ENCODE assay signal across 16 cellular contexts in genomic region chr2:221166283-221166682, GRCh38.
A peak's percentile ranks its signal among the peaks of the same experiment; 100 is the strongest.
DNase-seq lines count a peak whose midpoint lies in the region; ATAC-seq and TF ChIP-seq lines count a peak whose summit lies in the region.
"Had no signal": no experiment of that assay in that cellular context is flagged by ENCODE, and none has a peak within 500 bp of the region (broad histone marks: within the 10 kb centered on the region; RNA-seq: fewer than 3 reads in every experiment).

No MANE protein-coding gene starts in this region.

- no peak overlapping the region for H3K23ac ChIP-seq in mesenchymal stem cell (ENCODE audit: low read length in 2 of 2)

- H2BK5ac ChIP-seq in mesenchymal stem cell (ENCODE audit: low read depth, low read length, poor library complexity, severe bottlenecking) = no peak overlapping the region

- H3K9me3 ChIP-seq in adipocyte (ENCODE audit: control insufficient read depth, low read length) (no peaks in the 10 kb centered on the region), mesenchymal stem cell (ENCODE audit: control insufficient read depth, low read length) (no peaks in the 10 kb centered on the region)
- H3K9me3 ChIP-seq: A549, adrenal gland had no signal

- DNase-seq in AG10803 (ENCODE audit: low read depth) = peak; percentile 9
- peak; percentile 23 for DNase-seq in NCI-H128 (lab: John Stamatoyannopoulos, UW; ENCODE audit: unreplicated experiment)
- peak; percentile 42 for DNase-seq in adipocyte (ENCODE audit: low read depth)
- peak; percentile 5 for DNase-seq in mesenchymal stem cell
- DNase-seq in cortex of kidney (lab: John Stamatoyannopoulos, UW) = no peak
- DNase-seq in activated CD4-positive, alpha-beta T cell treated with anti-CD3 and anti-CD28 coated beads for 1 hour = no peak
- DNase-seq in DMS53 treated with DMSO at 0.1 percent for 48 hours (lab: John Stamatoyannopoulos, UW; ENCODE audit: unreplicated experiment) = no peak
- DNase-seq: activated CD8-positive, alpha-beta T cell treated with anti-CD3 and anti-CD28 coated beads for 36 hours; adrenal gland; GDM1; NCI-H1930; NCI-H82; stimulated activated naive CD8-positive, alpha-beta T cell treated with anti-CD3 and anti-CD28 coated beads, Interleukin-15, Interleukin-2, amounts not matched to agents 100 U/mL and 50 U/mL, for 24 hours; SW 1271 had no signal

- H2AFZ ChIP-seq in mesenchymal stem cell (ENCODE audit: low read depth, low read length) = no peak overlapping the region

- no peak overlapping the region for H2BK15ac ChIP-seq in mesenchymal stem cell (ENCODE audit: low read depth, poor library complexity, severe bottlenecking)

- no peak for TF ChIP-seq CTCF in AG10803 (conservative IDR thresholded peaks at IDR 0.05; ENCODE audit: low read length)

- H3K4me3 ChIP-seq in AG10803 (ENCODE audit: low read length) (no peak overlapping the region), adipocyte (ENCODE audit: low read length) (no peak overlapping the region), mesenchymal stem cell (ENCODE audit: insufficient read depth in 1 of 2, low read depth in 1 of 2, low read length in 2 of 2) (no peak overlapping the region)
- H3K4me3 ChIP-seq: A549, adrenal gland had no signal

- no peak overlapping the region for H3K27ac ChIP-seq in mesenchymal stem cell (ENCODE audit: low read length, poor library complexity, severe bottlenecking)
- H3K27ac ChIP-seq: A549, adrenal gland had no signal

- no peak overlapping the region for H2AK5ac ChIP-seq in mesenchymal stem cell (ENCODE audit: low read length, severe bottlenecking)

- H3K9ac ChIP-seq in adipocyte (ENCODE audit: low read length) = no peak overlapping the region
- H3K9ac ChIP-seq in mesenchymal stem cell (ENCODE audit: low read length) = peak overlapping the region; percentile 13

- H3K36me3 ChIP-seq in adipocyte (ENCODE audit: control insufficient read depth, insufficient read depth, low read length, severe bottlenecking) = no peaks in the 10 kb centered on the region
- no peaks in the 10 kb centered on the region for H3K36me3 ChIP-seq in mesenchymal stem cell (ENCODE audit: control insufficient read depth in 1 of 2, insufficient read depth in 2 of 2, low read depth in 1 of 2, low read length in 2 of 2)
- H3K36me3 ChIP-seq: adrenal gland had no signal

- no peak overlapping the region for H2BK12ac ChIP-seq in mesenchymal stem cell (ENCODE audit: low read length in 2 of 2)

- ATAC-seq in HG02852 (IDR thresholded peaks at IDR 0.05; ENCODE audit: unreplicated experiment) = no peak
- ATAC-seq: A549; activated CD8-positive, alpha-beta T cell treated with anti-CD3 and anti-CD28 coated beads for 36 hours; stimulated activated naive CD8-positive, alpha-beta T cell treated with anti-CD3 and anti-CD28 coated beads, Interleukin-15, Interleukin-2, amounts not matched to agents 100 U/mL and 50 U/mL, for 24 hours had no signal

- H3K27me3 ChIP-seq in adipocyte (replicated peaks; ENCODE audit: control insufficient read depth, insufficient read depth, low read length) = no peaks in the 10 kb centered on the region
- H3K27me3 ChIP-seq in mesenchymal stem cell (ENCODE audit: control insufficient read depth in 1 of 2, insufficient read depth in 1 of 2, low read length in 2 of 2) = no peaks in the 10 kb centered on the region
- H3K27me3 ChIP-seq: adrenal gland had no signal

- no peak overlapping the region for H3K4ac ChIP-seq in mesenchymal stem cell (ENCODE audit: low read depth in 1 of 2, low read length in 2 of 2)

- no peak overlapping the region for H3K14ac ChIP-seq in mesenchymal stem cell (ENCODE audit: low read length in 2 of 2)

- 31% methylated on average over 7 of the region's 7 CpGs for WGBS in mesenchymal stem cell

- no peak overlapping the region for H3K18ac ChIP-seq in mesenchymal stem cell (ENCODE audit: low read depth in 1 of 2, low read length in 2 of 2)

- H2BK120ac ChIP-seq in mesenchymal stem cell (ENCODE audit: low read depth, low read length) = no peak overlapping the region

- H3K79me1 ChIP-seq in mesenchymal stem cell (replicated peaks; ENCODE audit: low read length, poor library complexity, severe bottlenecking) = no peaks in the 10 kb centered on the region

- no peak overlapping the region for H4K8ac ChIP-seq in mesenchymal stem cell (ENCODE audit: low read length)

- no peak overlapping the region for H3K4me2 ChIP-seq in mesenchymal stem cell (ENCODE audit: low read length, poor library complexity, severe bottlenecking)
- H3K4me2 ChIP-seq: A549 had no signal

- H3K4me1 ChIP-seq in adipocyte (ENCODE audit: control insufficient read depth, insufficient read depth, low read length) (peaks cover 20% of the 10 kb centered on the region), mesenchymal stem cell (ENCODE audit: control insufficient read depth, insufficient read depth, low read depth, low read length) (no peaks in the 10 kb centered on the region)
- H3K4me1 ChIP-seq: A549, adrenal gland had no signal

- H4K91ac ChIP-seq in mesenchymal stem cell (ENCODE audit: low read length) = no peak overlapping the region

Comparison
In these comparisons a context has a peak if more than half of its experiments do, and no peak if none do; other contexts are left out.
1. DNase-seq: peak in AG10803 (single experiment), NCI-H128 (single experiment), adipocyte (single experiment) and mesenchymal stem cell (single experiment); none in cortex of kidney (single experiment), activated CD4-positive, alpha-beta T cell treated with anti-CD3 and anti-CD28 coated beads for 1 hour (single experiment) and DMS53 treated with DMSO at 0.1 percent for 48 hours (single experiment).